ENCODE assay signal across 8 cellular contexts in the genomic region with DNA sequence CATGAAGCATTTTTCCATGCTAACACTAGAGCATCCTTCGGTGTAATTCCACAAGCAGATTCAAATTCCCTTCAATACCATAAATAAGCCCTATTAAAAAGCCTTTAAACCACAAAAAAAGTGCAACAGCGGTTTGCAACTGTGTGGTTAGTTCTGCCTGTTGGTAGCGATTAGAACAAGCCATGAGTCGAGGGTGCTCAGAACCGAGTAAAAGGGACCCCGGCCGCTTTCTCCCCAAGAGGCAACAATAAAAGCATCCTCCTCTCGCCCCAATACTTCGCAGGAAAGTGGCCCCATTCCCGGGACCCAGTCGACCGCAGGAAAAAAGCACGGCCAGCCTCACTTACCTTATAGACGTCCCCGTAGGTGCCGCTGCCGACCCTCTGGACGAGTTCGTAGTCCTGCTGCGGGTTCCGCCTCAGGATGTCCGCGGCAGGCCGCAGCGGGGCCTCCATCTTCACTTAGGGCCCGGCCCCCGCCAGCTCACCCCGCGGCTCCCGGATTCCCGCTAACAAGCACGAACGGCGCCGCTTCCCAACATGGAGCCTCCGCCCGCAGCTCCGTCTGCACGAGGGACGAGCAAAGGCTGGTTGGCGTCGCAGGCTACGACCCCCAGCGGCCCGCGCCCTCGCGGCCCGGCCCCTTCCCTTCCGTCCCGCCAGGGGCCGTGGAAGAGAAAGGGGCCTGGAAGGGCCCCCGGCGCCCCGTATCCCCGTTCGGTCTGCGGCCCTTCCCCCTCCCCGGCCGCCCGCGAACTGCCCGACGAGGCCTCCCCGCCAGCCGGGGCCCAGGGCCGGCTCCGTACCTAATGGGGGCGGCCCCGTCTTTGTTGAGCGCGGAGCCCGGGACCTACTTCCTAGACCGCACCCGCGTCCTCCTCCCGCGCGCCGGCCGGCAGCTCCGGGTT. TPM values are rescaled to one million over a fixed set of nuclear protein-coding genes. Genes with fewer than 3 reads are reported as not detected.
DNase-seq lines count a peak whose midpoint lies in the region; ATAC-seq and TF ChIP-seq lines count a peak whose summit lies in the region.

No MANE protein-coding gene starts in this region.

- H3K9me3 Mint-ChIP-seq in chondrocyte (ENCODE audit: low read depth): no peaks in the 10 kb centered on the region

- peaks cover 1% of the 10 kb centered on the region for H3K27me3 Mint-ChIP-seq in chondrocyte (ENCODE audit: low read depth)

- TF ChIP-seq CTCF in chondrocyte (IDR thresholded peaks at IDR 0.05): no peak

- no peaks in the 10 kb centered on the region for H3K36me3 Mint-ChIP-seq in chondrocyte (ENCODE audit: low read depth)

- peak overlapping the region; percentile 94 for H3K4me3 Mint-ChIP-seq in chondrocyte (ENCODE audit: unreplicated experiment)

- peaks cover 43% of the 10 kb centered on the region for H3K4me1 Mint-ChIP-seq in chondrocyte (ENCODE audit: low read depth)

- peak overlapping the region; percentile 94 for H3K27ac Mint-ChIP-seq in chondrocyte (ENCODE audit: unreplicated experiment)

- peak overlapping the region; percentile 79 for H3K4me3 ChIP-seq in GM08714 (ENCODE audit: low read length)

- peak; percentile 26 for ATAC-seq in GM21576 (IDR thresholded peaks at IDR 0.05; ENCODE audit: unreplicated experiment)

- peak; percentile 22 for DNase-seq in HuH-7.5 (ENCODE audit: low spot score)
- peak; percentile 13 for DNase-seq in T-helper 9 cell
- peak; percentile 91 for DNase-seq in chondrocyte (ENCODE audit: low spot score)
- peak; percentile 80 for DNase-seq in left kidney (ENCODE audit: low read depth, low spot score)
- DNase-seq in stimulated activated CD4-positive, alpha-beta T cell treated with anti-CD3 and anti-CD28 coated beads, Interleukin-4, amount 100 ng/mL, for 4 hours: peak; percentile 10 to 29
- no peak for DNase-seq in epidermal melanocyte (ENCODE audit: insufficient read length, low spot score)

RNA-seq across cellular contexts. Expression of a gene that starts 0.5 kb away (rescaled TPM):
- 103 to 112 TPM (median 105 TPM) in 3 replicates for total RNA-seq in chondrocyte

RNA-seq across cellular contexts. Expression of a gene that starts 28.1 kb away (rescaled TPM):
- total RNA-seq in chondrocyte: 19.0 to 19.4 TPM (median 19.4 TPM) in 3 replicates
